In genomic region chr13:67008075-67008668, GRCh38 we compare ENCODE assay signal across 14 cellular contexts.
DNase-seq lines count a peak whose midpoint lies in the region; ATAC-seq, FAIRE-seq and TF ChIP-seq lines count a peak whose summit lies in the region.
"Had no signal": no experiment of that assay in that cellular context is flagged by ENCODE, and none has a peak within 500 bp of the region (broad histone marks: within the 10 kb centered on the region; RNA-seq: fewer than 3 reads in every experiment).

No MANE protein-coding gene starts in this region.

- TF ChIP-seq EP300 in SK-N-SH (IDR thresholded peaks at IDR 0.05; ENCODE audit: borderline replicate concordance in 1 of 2, low read depth in 1 of 2, low read length in 1 of 2), result no peak

- H3K9me3 ChIP-seq in SK-N-SH, result no peaks in the 10 kb centered on the region
- no peaks in the 10 kb centered on the region for H3K9me3 ChIP-seq in Loucy (ENCODE audit: insufficient read depth, low read depth, low read length)
- no peaks in the 10 kb centered on the region for H3K9me3 ChIP-seq in adipocyte (ENCODE audit: control insufficient read depth, low read length)

- H3F3A ChIP-seq in SK-N-SH (replicated peaks; ENCODE audit: insufficient read depth), result no peaks in the 10 kb centered on the region
- no peaks in the 10 kb centered on the region for H3F3A ChIP-seq in Loucy (ENCODE audit: low read depth)

- H3K9ac ChIP-seq in SK-N-SH (no peak overlapping the region), Loucy (ENCODE audit: low read depth, low read length, poor library complexity, severe bottlenecking) (no peak overlapping the region), adipocyte (ENCODE audit: low read length) (no peak overlapping the region)

- POLR2A ChIA-PET in SK-N-SH (lab: Yijun Ruan, JAX), result no interaction called here

- no peak for DNase-seq in SK-N-SH
- peak; percentile 28 for DNase-seq in adipocyte (ENCODE audit: low read depth)
- DNase-seq in frontal cortex (ENCODE audit: low spot score in 2 of 2), result no peak
- DNase-seq in HuH-7 (ENCODE audit: low spot score), result no peak
- DNase-seq in GM13976 (ENCODE audit: low spot score), result no peak
- DNase-seq: CD4-positive, alpha-beta memory T cell; DMS79 had no signal

- H3K9me2 ChIP-seq in SK-N-SH (no peaks in the 10 kb centered on the region), Loucy (replicated peaks; ENCODE audit: low read depth, low read length) (no peaks in the 10 kb centered on the region)

- 92% methylated on average over 1 of the region's 1 CpG for WGBS in SK-N-SH (ENCODE audit: low lambda C conversion rate)

- in situ Hi-C loops in GM13976 (cut with MboI; ENCODE audit: low sequenced_read_pairs, unreplicated experiment), result no loop called here

- TF ChIP-seq RAD21 in SK-N-SH (IDR thresholded peaks at IDR 0.05; ENCODE audit: low read length), result no peak

- H4K20me1 ChIP-seq in SK-N-SH (ENCODE audit: insufficient read depth), result no peaks in the 10 kb centered on the region
- no peaks in the 10 kb centered on the region for H4K20me1 ChIP-seq in Loucy (ENCODE audit: insufficient read depth, low read length, poor library complexity, severe bottlenecking)

- no peak overlapping the region for H3K27ac ChIP-seq in SK-N-SH (ENCODE audit: low read depth in 2 of 2, low read length in 1 of 2)
- H3K27ac ChIP-seq: C4-2B had no signal

- H3K79me2 ChIP-seq in SK-N-SH (ENCODE audit: insufficient read depth) (no peaks in the 10 kb centered on the region), Loucy (ENCODE audit: insufficient read depth, low read length) (no peaks in the 10 kb centered on the region)

- H2AFZ ChIP-seq in SK-N-SH (ENCODE audit: low read depth) (peak overlapping the region; percentile 48; the same call in 1 of the 2 replicates), Loucy (ENCODE audit: low read length) (0 out of 2 replicates have a peak overlapping the region, but pooled peaks have one; percentile 4)

- peak; percentile 6 for FAIRE-seq in frontal cortex (lab: Jason Lieb, UNC)
- FAIRE-seq: GM12878, H54 had no signal

- ATAC-seq in SK-N-SH treated with all-trans-retinoic acid at 6 μM for 48 hours, result no peak
- no peak for ATAC-seq in HG02884 (IDR thresholded peaks at IDR 0.05; ENCODE audit: unreplicated experiment)
- ATAC-seq: GM12878, HCT116 had no signal

- H3K36me3 ChIP-seq in SK-N-SH (replicated peaks in 1 of 2; ENCODE audit: control insufficient read depth in 1 of 2, insufficient read depth in 2 of 2, low read length in 1 of 2), result no peaks in the 10 kb centered on the region
- H3K36me3 ChIP-seq in Loucy (ENCODE audit: insufficient read depth, low read length), result no peaks in the 10 kb centered on the region
- no peaks in the 10 kb centered on the region for H3K36me3 ChIP-seq in adipocyte (ENCODE audit: control insufficient read depth, insufficient read depth, low read length, severe bottlenecking)

- CTCF ChIA-PET in SK-N-SH (lab: Yijun Ruan, JAX), result interaction anchor here (0.9 kb wide), 1 partner anchor 35 kb away, joined by 3 read pairs; no protein-coding TSS in a partner anchor

- H3K4me1 ChIP-seq in SK-N-SH (ENCODE audit: control insufficient read depth in 1 of 2, insufficient read depth in 2 of 2, low read depth in 1 of 2, low read length in 1 of 2) (no peaks in the 10 kb centered on the region), Loucy (ENCODE audit: insufficient read depth, low read length, poor library complexity, severe bottlenecking) (no peaks in the 10 kb centered on the region), adipocyte (ENCODE audit: control insufficient read depth, insufficient read depth, low read length) (no peaks in the 10 kb centered on the region)

- H3K4me2 ChIP-seq in SK-N-SH, result no peak overlapping the region
- H3K4me2 ChIP-seq in Loucy (ENCODE audit: low read depth, low read length, poor library complexity, severe bottlenecking), result no peak overlapping the region

- H3K27me3 ChIP-seq in SK-N-SH (ENCODE audit: insufficient read depth) (no peaks in the 10 kb centered on the region), Loucy (ENCODE audit: insufficient read depth, low read length, poor library complexity, severe bottlenecking) (no peaks in the 10 kb centered on the region), adipocyte (replicated peaks; ENCODE audit: control insufficient read depth, insufficient read depth, low read length) (no peaks in the 10 kb centered on the region)

- no peak overlapping the region for H3K4me3 ChIP-seq in SK-N-SH (ENCODE audit: low read depth in 2 of 2, low read length in 1 of 2)
- no peak overlapping the region for H3K4me3 ChIP-seq in Loucy (ENCODE audit: low read length, poor library complexity, severe bottlenecking)
- no peak overlapping the region for H3K4me3 ChIP-seq in adipocyte (ENCODE audit: low read length)
- H3K4me3 ChIP-seq: GM12878 had no signal

- TF ChIP-seq CTCF in SK-N-SH (IDR thresholded peaks at IDR 0.05) (no peak), Loucy (conservative IDR thresholded peaks at IDR 0.05; ENCODE audit: low read length) (no peak), GM13976 (IDR thresholded peaks at IDR 0.05; ENCODE audit: borderline replicate concordance, control extremely low read depth, extremely low read depth, insufficient read depth, missing control alignments) (no peak)

TF ChIP-seq in SK-N-SH, 30 proteins besides CTCF, POLR2A, EP300 and RAD21:
- TF ChIP-seq TEAD4 (IDR thresholded peaks at IDR 0.05; ENCODE audit: borderline replicate concordance, insufficient read depth) (no peak), PBX3 (IDR thresholded peaks at IDR 0.05) (no peak), SIN3A (IDR thresholded peaks at IDR 0.05; ENCODE audit: borderline replicate concordance, low read depth, low read length) (no peak), RFX5 (IDR thresholded peaks at IDR 0.05; ENCODE audit: low read length) (no peak), GABPA (IDR thresholded peaks at IDR 0.05; ENCODE audit: low read depth) (no peak)

TF ChIP-seq in SK-N-SH treated with all-trans-retinoic acid at 6 μM for 48 hours, 23 proteins besides CTCF, POLR2A, EP300 and RAD21 (continues in another document):
- TF ChIP-seq ESRRG (CRISPR knock-in tag; IDR thresholded peaks at IDR 0.05), result no peak
- no peak for TF ChIP-seq CSDC2 (CRISPR knock-in tag; IDR thresholded peaks at IDR 0.05)
- TF ChIP-seq ZFP3 (CRISPR knock-in tag; IDR thresholded peaks at IDR 0.05), result no peak
- TF ChIP-seq ARNTL (CRISPR knock-in tag; IDR thresholded peaks at IDR 0.05; ENCODE audit: borderline replicate concordance, low read depth), result no peak
- TF ChIP-seq PPARA (CRISPR knock-in tag; IDR thresholded peaks at IDR 0.05; ENCODE audit: borderline replicate concordance), result no peak
- TF ChIP-seq TOX (CRISPR knock-in tag; IDR thresholded peaks at IDR 0.05; ENCODE audit: borderline replicate concordance), result no peak
- no peak for TF ChIP-seq SNAI2 (CRISPR knock-in tag; IDR thresholded peaks at IDR 0.05)
- TF ChIP-seq TCF4 (CRISPR knock-in tag; IDR thresholded peaks at IDR 0.05; ENCODE audit: borderline replicate concordance), result no peak
- no peak for TF ChIP-seq RARB (CRISPR knock-in tag; IDR thresholded peaks at IDR 0.05)
- TF ChIP-seq ZC3H10 (CRISPR knock-in tag; IDR thresholded peaks at IDR 0.05), result no peak
- TF ChIP-seq ZNF8 (CRISPR knock-in tag; IDR thresholded peaks at IDR 0.05), result no peak
- TF ChIP-seq ZFP30 (CRISPR knock-in tag; IDR thresholded peaks at IDR 0.05), result no peak
- no peak for TF ChIP-seq TSHZ2 (CRISPR knock-in tag; IDR thresholded peaks at IDR 0.05)
- TF ChIP-seq ZNF70 (CRISPR knock-in tag; IDR thresholded peaks at IDR 0.05), result no peak
- no peak for TF ChIP-seq ZNF565 (CRISPR knock-in tag; conservative IDR thresholded peaks at IDR 0.05; ENCODE audit: low read depth)
- no peak for TF ChIP-seq CREB5 (CRISPR knock-in tag; IDR thresholded peaks at IDR 0.05; ENCODE audit: low read depth)
- TF ChIP-seq GLIS3 (CRISPR knock-in tag; IDR thresholded peaks at IDR 0.05), result no peak
